In the genomic region with DNA sequence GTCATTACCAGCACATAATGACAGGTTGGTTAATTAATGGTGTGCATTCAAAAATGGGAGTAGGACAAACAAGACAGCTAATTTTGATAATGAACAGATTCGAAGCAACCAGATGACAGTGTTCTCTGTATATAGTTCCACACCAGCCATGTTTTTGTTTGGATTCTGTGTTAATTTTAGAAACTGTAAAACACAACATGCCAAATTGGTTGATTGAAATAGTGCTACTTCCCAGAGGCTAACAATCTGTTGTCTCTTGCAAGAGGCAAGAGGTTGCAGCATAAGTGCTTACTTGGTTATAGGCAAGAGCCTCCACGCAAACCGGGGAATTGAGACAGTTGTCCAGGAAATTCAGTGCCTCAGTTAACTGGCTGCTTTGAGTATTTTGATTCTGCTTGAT, we compare ENCODE assay signal across 13 cellular contexts.
DNase-seq lines count a peak whose midpoint lies in the region; ATAC-seq and TF ChIP-seq lines count a peak whose summit lies in the region.
"Had no signal": no experiment of that assay in that cellular context is flagged by ENCODE, and none has a peak within 500 bp of the region (broad histone marks: within the 10 kb centered on the region; RNA-seq: fewer than 3 reads in every experiment).

No MANE protein-coding gene starts in this region.

- POLR2A ChIA-PET in HEK293 (lab: Yijun Ruan, JAX): no interaction called here

- no peaks in the 10 kb centered on the region for H3K9me3 Mint-ChIP-seq in nephron progenitor cell
- H3K9me3 Mint-ChIP-seq: activated CD4-positive, alpha-beta T cell treated with anti-CD3 and anti-CD28 coated beads, Interleukin-2, amount 10 ng/mL, durations not matched to agents 24 days and 14 days; T-helper 1 cell treated with Interleukin-12 subunit alpha and Interleukin-12 subunit beta and Interleukin-4 antibody, amounts not matched to agents 30 μg/mL and 1 μg/mL, for 36 hours had no signal

- no peaks in the 10 kb centered on the region for H3K27me3 ChIP-seq in colonic mucosa

- intact Hi-C loops in colonic mucosa (cut with DNase I): loop anchor here (10.0 kb wide), 2 partner anchors 248 to 818 kb away; no protein-coding TSS in a partner anchor

- peaks cover 60% of the 10 kb centered on the region for H3K4me1 Mint-ChIP-seq in nephron progenitor cell

- H3K27ac ChIP-seq in HEK293 (ENCODE audit: extremely low read depth, low read depth, low read length) (no peak overlapping the region), colonic mucosa (peak overlapping the region; percentile 9)

- no peaks in the 10 kb centered on the region for H3K36me3 Mint-ChIP-seq in nephron progenitor cell (ENCODE audit: low read depth)

- H3K4me1 ChIP-seq in HEK293 (ENCODE audit: control insufficient read depth, insufficient read depth, low read length) (no peaks in the 10 kb centered on the region; the same call in 1 of the 2 replicates), colonic mucosa (no peaks in the 10 kb centered on the region)
- H3K4me1 ChIP-seq: parathyroid adenoma had no signal

- H3K36me3 ChIP-seq in HEK293 (ENCODE audit: control insufficient read depth in 2 of 2, insufficient read depth in 1 of 2, low read length in 2 of 2) (no peaks in the 10 kb centered on the region), colonic mucosa (no peaks in the 10 kb centered on the region)

- no peak for TF ChIP-seq CTCF in AG10803 (conservative IDR thresholded peaks at IDR 0.05; ENCODE audit: low read length)
- TF ChIP-seq CTCF in HEK293 (tag by site-specific recombination; IDR thresholded peaks at IDR 0.05): no peak
- TF ChIP-seq CTCF in colonic mucosa (IDR thresholded peaks at IDR 0.05): no peak
- no peak for TF ChIP-seq CTCF in nephron progenitor cell (IDR thresholded peaks at IDR 0.05)
- no peak for TF ChIP-seq CTCF in GM13977 (IDR thresholded peaks at IDR 0.05; ENCODE audit: extremely low read depth, insufficient read depth, missing control alignments)

- DNase-seq in AG10803 (ENCODE audit: low read depth) (peak; percentile 47), colonic mucosa (no peak), nephron progenitor cell (no peak), NCI-H510A (lab: John Stamatoyannopoulos, UW) (no peak), GM13977 (ENCODE audit: low spot score) (no peak)
- DNase-seq: activated CD4-positive, alpha-beta T cell treated with anti-CD3 and anti-CD28 coated beads, Interleukin-2, amount 10 ng/mL, durations not matched to agents 24 days and 14 days; NCI-H1105; NCI-H446 treated with DMSO at 0.1 percent for 48 hours had no signal

- no peaks in the 10 kb centered on the region for H3K9me3 ChIP-seq in HEK293 (ENCODE audit: control insufficient read depth, insufficient read depth, low read depth, low read length)
- H3K9me3 ChIP-seq in colonic mucosa: no peaks in the 10 kb centered on the region

- H3K27ac Mint-ChIP-seq in nephron progenitor cell: peak overlapping the region; percentile 32
- H3K27ac Mint-ChIP-seq: activated CD4-positive, alpha-beta T cell treated with anti-CD3 and anti-CD28 coated beads, Interleukin-2, amount 10 ng/mL, durations not matched to agents 24 days and 14 days had no signal

- H3K27me3 Mint-ChIP-seq in nephron progenitor cell (ENCODE audit: low read depth, poor library complexity): peaks cover 12% of the 10 kb centered on the region

- H3K9ac ChIP-seq in colonic mucosa (ENCODE audit: low read depth in 2 of 2, low read length in 2 of 2): no peak overlapping the region
- H3K9ac ChIP-seq: parathyroid adenoma had no signal

- in situ Hi-C loops in GM13977 (cut with MboI; ENCODE audit: low pct_unique_long_range_greater_than_20kb, low sequenced_read_pairs, unreplicated experiment): no loop called here

- H3K4me3 Mint-ChIP-seq in nephron progenitor cell: no peak overlapping the region

- CTCF ChIA-PET in HEK293 (lab: Yijun Ruan, JAX): interaction anchor here (0.7 to 1.5 kb wide), 5 partner anchors 12 to 907 kb away, joined by 3 to 7 read pairs (median 4); no protein-coding TSS in a partner anchor

- no peak for ATAC-seq in GM21723 (IDR thresholded peaks at IDR 0.05; ENCODE audit: unreplicated experiment)
- ATAC-seq in GM18511 (IDR thresholded peaks at IDR 0.05; ENCODE audit: unreplicated experiment): no peak

- H3K4me3 ChIP-seq in AG10803 (ENCODE audit: low read length) (peak overlapping the region; percentile 46; the same call in 1 of the 2 replicates), HEK293 (ENCODE audit: low read depth, low read length) (no peak overlapping the region), colonic mucosa (no peak overlapping the region)

TF ChIP-seq in HEK293, 187 proteins besides CTCF, POLR2A, EP300 and RAD21:
- TF ChIP-seq ZNF214 (tag by site-specific recombination; IDR thresholded peaks at IDR 0.05; ENCODE audit: borderline replicate concordance): no peak
- TF ChIP-seq SP7 (tag by site-specific recombination; IDR thresholded peaks at IDR 0.05): peak; percentile 88
